ENCODE assay signal across 2 cellular contexts in the genomic region with DNA sequence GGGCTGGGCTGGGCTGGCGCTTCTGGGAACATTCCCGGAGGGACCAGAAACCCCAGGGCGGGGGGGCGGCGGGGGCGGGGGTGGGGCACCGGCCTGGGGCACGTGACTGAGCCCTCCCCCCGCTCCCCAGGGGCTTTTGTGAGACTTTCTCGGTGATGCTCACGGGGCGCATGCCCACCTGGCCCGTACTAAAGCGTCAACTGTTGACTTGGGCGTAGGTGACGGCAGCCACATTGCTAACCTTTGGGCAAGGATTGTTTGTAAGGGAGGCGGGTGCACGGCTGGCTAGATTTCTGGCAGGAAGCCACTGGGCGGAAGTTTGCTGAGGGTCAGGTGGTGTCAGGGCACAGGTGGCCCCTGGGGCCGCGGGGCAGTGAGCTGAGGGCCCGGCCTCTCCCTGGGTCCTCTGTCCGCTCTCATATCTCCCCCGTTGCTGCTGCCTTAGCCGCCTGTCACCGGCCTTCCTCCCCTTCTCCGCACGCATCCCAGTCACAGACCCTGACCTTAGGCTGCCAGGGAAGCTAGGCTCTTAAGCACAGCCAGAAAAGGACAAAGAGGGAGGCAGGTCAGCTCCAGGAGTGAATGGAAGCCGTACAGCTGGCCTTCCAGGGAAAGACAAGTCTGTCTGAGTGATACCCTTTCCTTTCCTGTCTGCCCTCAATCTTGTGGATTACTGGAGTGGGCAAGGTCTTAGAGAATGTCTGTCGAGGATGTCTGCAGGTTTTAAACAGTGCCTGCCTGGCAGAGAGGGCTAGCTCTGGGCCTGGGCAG.
TF ChIP-seq lines count a peak whose summit lies in the region.

No MANE protein-coding gene starts in this region.

TF ChIP-seq in SK-N-SH, 30 proteins besides CTCF, POLR2A, EP300 and RAD21 (continued from another document):
- no peak for TF ChIP-seq SIN3A (IDR thresholded peaks at IDR 0.05; ENCODE audit: borderline replicate concordance, low read depth, low read length)
- TF ChIP-seq, protein P1, sequence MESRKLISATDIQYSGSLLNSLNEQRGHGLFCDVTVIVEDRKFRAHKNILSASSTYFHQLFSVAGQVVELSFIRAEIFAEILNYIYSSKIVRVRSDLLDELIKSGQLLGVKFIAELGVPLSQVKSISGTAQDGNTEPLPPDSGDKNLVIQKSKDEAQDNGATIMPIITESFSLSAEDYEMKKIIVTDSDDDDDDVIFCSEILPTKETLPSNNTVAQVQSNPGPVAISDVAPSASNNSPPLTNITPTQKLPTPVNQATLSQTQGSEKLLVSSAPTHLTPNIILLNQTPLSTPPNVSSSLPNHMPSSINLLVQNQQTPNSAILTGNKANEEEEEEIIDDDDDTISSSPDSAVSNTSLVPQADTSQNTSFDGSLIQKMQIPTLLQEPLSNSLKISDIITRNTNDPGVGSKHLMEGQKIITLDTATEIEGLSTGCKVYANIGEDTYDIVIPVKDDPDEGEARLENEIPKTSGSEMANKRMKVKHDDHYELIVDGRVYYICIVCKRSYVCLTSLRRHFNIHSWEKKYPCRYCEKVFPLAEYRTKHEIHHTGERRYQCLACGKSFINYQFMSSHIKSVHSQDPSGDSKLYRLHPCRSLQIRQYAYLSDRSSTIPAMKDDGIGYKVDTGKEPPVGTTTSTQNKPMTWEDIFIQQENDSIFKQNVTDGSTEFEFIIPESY (IDR thresholded peaks at IDR 0.05; ENCODE audit: borderline replicate concordance, low read depth) = no peak
- TF ChIP-seq RCOR1 (IDR thresholded peaks at IDR 0.05; ENCODE audit: low read length) = no peak
- TF ChIP-seq, protein P2, sequence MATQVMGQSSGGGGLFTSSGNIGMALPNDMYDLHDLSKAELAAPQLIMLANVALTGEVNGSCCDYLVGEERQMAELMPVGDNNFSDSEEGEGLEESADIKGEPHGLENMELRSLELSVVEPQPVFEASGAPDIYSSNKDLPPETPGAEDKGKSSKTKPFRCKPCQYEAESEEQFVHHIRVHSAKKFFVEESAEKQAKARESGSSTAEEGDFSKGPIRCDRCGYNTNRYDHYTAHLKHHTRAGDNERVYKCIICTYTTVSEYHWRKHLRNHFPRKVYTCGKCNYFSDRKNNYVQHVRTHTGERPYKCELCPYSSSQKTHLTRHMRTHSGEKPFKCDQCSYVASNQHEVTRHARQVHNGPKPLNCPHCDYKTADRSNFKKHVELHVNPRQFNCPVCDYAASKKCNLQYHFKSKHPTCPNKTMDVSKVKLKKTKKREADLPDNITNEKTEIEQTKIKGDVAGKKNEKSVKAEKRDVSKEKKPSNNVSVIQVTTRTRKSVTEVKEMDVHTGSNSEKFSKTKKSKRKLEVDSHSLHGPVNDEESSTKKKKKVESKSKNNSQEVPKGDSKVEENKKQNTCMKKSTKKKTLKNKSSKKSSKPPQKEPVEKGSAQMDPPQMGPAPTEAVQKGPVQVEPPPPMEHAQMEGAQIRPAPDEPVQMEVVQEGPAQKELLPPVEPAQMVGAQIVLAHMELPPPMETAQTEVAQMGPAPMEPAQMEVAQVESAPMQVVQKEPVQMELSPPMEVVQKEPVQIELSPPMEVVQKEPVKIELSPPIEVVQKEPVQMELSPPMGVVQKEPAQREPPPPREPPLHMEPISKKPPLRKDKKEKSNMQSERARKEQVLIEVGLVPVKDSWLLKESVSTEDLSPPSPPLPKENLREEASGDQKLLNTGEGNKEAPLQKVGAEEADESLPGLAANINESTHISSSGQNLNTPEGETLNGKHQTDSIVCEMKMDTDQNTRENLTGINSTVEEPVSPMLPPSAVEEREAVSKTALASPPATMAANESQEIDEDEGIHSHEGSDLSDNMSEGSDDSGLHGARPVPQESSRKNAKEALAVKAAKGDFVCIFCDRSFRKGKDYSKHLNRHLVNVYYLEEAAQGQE (IDR thresholded peaks at IDR 0.05; ENCODE audit: low read depth, low read length) = no peak
- 0 out of 2 replicates have a peak, but pooled peaks have one; percentile 26 for TF ChIP-seq NRF1 (IDR thresholded peaks at IDR 0.05; ENCODE audit: low read depth, low read length)
- no peak for TF ChIP-seq FOXM1 (IDR thresholded peaks at IDR 0.05; ENCODE audit: low read depth)
- no peak for TF ChIP-seq TEAD4 (IDR thresholded peaks at IDR 0.05; ENCODE audit: borderline replicate concordance, insufficient read depth)
- TF ChIP-seq, protein P3, sequence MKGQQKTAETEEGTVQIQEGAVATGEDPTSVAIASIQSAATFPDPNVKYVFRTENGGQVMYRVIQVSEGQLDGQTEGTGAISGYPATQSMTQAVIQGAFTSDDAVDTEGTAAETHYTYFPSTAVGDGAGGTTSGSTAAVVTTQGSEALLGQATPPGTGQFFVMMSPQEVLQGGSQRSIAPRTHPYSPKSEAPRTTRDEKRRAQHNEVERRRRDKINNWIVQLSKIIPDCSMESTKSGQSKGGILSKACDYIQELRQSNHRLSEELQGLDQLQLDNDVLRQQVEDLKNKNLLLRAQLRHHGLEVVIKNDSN (IDR thresholded peaks at IDR 0.05; ENCODE audit: borderline replicate concordance, low read depth) = peak; percentile 81
- TF ChIP-seq, protein P4, sequence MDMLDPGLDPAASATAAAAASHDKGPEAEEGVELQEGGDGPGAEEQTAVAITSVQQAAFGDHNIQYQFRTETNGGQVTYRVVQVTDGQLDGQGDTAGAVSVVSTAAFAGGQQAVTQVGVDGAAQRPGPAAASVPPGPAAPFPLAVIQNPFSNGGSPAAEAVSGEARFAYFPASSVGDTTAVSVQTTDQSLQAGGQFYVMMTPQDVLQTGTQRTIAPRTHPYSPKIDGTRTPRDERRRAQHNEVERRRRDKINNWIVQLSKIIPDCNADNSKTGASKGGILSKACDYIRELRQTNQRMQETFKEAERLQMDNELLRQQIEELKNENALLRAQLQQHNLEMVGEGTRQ (IDR thresholded peaks at IDR 0.05; ENCODE audit: borderline replicate concordance, low read depth, low read length) = peak; percentile 35; the same call in 1 of the 2 replicates
- no peak for TF ChIP-seq GABPA (IDR thresholded peaks at IDR 0.05; ENCODE audit: low read depth)
- TF ChIP-seq POLR2AphosphoS5 (IDR thresholded peaks at IDR 0.05; ENCODE audit: low read depth, low read length) = no peak
- no peak for TF ChIP-seq RFX5 (IDR thresholded peaks at IDR 0.05; ENCODE audit: low read length)
- TF ChIP-seq EZH2phosphoT487 (IDR thresholded peaks at IDR 0.05; ENCODE audit: borderline replicate concordance, low read depth) = no peak
- no peak for TF ChIP-seq ELF1 (IDR thresholded peaks at IDR 0.05)

TF ChIP-seq in SK-N-SH treated with all-trans-retinoic acid at 6 μM for 48 hours, 23 proteins besides CTCF, POLR2A, EP300 and RAD21:
- TF ChIP-seq, protein P5, sequence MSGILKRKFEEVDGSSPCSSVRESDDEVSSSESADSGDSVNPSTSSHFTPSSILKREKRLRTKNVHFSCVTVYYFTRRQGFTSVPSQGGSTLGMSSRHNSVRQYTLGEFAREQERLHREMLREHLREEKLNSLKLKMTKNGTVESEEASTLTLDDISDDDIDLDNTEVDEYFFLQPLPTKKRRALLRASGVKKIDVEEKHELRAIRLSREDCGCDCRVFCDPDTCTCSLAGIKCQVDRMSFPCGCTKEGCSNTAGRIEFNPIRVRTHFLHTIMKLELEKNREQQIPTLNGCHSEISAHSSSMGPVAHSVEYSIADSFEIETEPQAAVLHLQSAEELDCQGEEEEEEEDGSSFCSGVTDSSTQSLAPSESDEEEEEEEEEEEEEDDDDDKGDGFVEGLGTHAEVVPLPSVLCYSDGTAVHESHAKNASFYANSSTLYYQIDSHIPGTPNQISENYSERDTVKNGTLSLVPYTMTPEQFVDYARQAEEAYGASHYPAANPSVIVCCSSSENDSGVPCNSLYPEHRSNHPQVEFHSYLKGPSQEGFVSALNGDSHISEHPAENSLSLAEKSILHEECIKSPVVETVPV (CRISPR knock-in tag; IDR thresholded peaks at IDR 0.05) = no peak
- no peak for TF ChIP-seq PPARA (CRISPR knock-in tag; IDR thresholded peaks at IDR 0.05; ENCODE audit: borderline replicate concordance)
- no peak for TF ChIP-seq ESRRG (CRISPR knock-in tag; IDR thresholded peaks at IDR 0.05)
- no peak for TF ChIP-seq CSDC2 (CRISPR knock-in tag; IDR thresholded peaks at IDR 0.05)
- TF ChIP-seq, protein P6, sequence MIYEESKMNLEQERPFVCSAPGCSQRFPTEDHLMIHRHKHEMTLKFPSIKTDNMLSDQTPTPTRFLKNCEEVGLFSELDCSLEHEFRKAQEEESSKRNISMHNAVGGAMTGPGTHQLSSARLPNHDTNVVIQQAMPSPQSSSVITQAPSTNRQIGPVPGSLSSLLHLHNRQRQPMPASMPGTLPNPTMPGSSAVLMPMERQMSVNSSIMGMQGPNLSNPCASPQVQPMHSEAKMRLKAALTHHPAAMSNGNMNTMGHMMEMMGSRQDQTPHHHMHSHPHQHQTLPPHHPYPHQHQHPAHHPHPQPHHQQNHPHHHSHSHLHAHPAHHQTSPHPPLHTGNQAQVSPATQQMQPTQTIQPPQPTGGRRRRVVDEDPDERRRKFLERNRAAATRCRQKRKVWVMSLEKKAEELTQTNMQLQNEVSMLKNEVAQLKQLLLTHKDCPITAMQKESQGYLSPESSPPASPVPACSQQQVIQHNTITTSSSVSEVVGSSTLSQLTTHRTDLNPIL (CRISPR knock-in tag; IDR thresholded peaks at IDR 0.05; ENCODE audit: low read depth) = no peak
- TF ChIP-seq TCF4 (CRISPR knock-in tag; IDR thresholded peaks at IDR 0.05; ENCODE audit: borderline replicate concordance) = no peak
- TF ChIP-seq ARNTL (CRISPR knock-in tag; IDR thresholded peaks at IDR 0.05; ENCODE audit: borderline replicate concordance, low read depth) = no peak
- TF ChIP-seq SNAI2 (CRISPR knock-in tag; IDR thresholded peaks at IDR 0.05) = no peak
- TF ChIP-seq RARB (CRISPR knock-in tag; IDR thresholded peaks at IDR 0.05) = no peak
- no peak for TF ChIP-seq ISL1 (CRISPR knock-in tag; IDR thresholded peaks at IDR 0.05)
- TF ChIP-seq, protein P7, sequence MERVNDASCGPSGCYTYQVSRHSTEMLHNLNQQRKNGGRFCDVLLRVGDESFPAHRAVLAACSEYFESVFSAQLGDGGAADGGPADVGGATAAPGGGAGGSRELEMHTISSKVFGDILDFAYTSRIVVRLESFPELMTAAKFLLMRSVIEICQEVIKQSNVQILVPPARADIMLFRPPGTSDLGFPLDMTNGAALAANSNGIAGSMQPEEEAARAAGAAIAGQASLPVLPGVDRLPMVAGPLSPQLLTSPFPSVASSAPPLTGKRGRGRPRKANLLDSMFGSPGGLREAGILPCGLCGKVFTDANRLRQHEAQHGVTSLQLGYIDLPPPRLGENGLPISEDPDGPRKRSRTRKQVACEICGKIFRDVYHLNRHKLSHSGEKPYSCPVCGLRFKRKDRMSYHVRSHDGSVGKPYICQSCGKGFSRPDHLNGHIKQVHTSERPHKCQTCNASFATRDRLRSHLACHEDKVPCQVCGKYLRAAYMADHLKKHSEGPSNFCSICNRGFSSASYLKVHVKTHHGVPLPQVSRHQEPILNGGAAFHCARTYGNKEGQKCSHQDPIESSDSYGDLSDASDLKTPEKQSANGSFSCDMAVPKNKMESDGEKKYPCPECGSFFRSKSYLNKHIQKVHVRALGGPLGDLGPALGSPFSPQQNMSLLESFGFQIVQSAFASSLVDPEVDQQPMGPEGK (CRISPR knock-in tag; IDR thresholded peaks at IDR 0.05; ENCODE audit: borderline replicate concordance) = no peak
- no peak for TF ChIP-seq ZFP30 (CRISPR knock-in tag; IDR thresholded peaks at IDR 0.05)
- no peak for TF ChIP-seq OSR1 (CRISPR knock-in tag; IDR thresholded peaks at IDR 0.05)
- TF ChIP-seq ZFP3 (CRISPR knock-in tag; IDR thresholded peaks at IDR 0.05) = no peak
- TF ChIP-seq ZNF8 (CRISPR knock-in tag; IDR thresholded peaks at IDR 0.05) = no peak
- TF ChIP-seq GLIS3 (CRISPR knock-in tag; IDR thresholded peaks at IDR 0.05) = no peak
- no peak for TF ChIP-seq ZNF70 (CRISPR knock-in tag; IDR thresholded peaks at IDR 0.05)
